3 cellular contexts compared by ENCODE assay signal in genomic region chr19:39240421-39240820, GRCh38.
TF ChIP-seq lines count a peak whose summit lies in the region.

No MANE protein-coding gene starts in this region.

TF ChIP-seq in A549, 52 proteins besides CTCF, POLR2A, EP300 and RAD21:
- TF ChIP-seq HOXA7 (CRISPR knock-in tag; IDR thresholded peaks at IDR 0.05), result no peak
- TF ChIP-seq CEBPB (IDR thresholded peaks at IDR 0.05), result peak; percentile 24 to 51; a peak in 3 of 4 replicates

TF ChIP-seq in IMR-90, 13 proteins besides CTCF, POLR2A, EP300 and RAD21:
- TF ChIP-seq MAFK (IDR thresholded peaks at IDR 0.05; ENCODE audit: low read depth, low read length) (no peak), USF2 (IDR thresholded peaks at IDR 0.05; ENCODE audit: low read depth, low read length) (no peak), CEBPB (IDR thresholded peaks at IDR 0.05; ENCODE audit: low read depth, low read length) (peak; percentile 53), SMC3 (IDR thresholded peaks at IDR 0.05; ENCODE audit: low read depth, low read length) (no peak)

TF ChIP-seq in H1, 55 proteins besides CTCF, POLR2A, EP300 and RAD21:
- TF ChIP-seq SUZ12 (IDR thresholded peaks at IDR 0.05; ENCODE audit: low read length) (no peak), CEBPB (IDR thresholded peaks at IDR 0.05; ENCODE audit: low read depth, low read length) (peak; percentile 48; the same call in 1 of the 2 replicates)
